ENCODE assay signal across 16 cellular contexts in the genomic region with DNA sequence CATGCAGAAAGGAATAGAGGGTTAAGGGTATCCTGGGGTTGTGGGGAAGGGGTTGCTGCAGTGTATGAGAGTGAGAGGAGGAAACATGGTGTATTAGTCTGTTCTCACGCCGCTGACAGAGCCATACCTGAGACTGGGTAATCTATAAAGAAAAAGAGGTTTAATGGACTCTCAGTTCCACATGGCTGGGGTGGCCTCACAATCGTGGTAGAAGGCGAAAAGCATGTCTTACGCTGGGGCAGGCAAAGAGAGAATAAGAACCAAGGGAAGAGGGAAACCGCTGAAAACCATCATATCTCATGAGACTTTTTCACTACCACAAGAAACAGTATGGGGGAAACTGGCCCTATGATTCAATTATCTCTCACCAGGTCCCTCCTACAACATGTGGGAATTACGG.
"Had no signal": no experiment of that assay in that cellular context is flagged by ENCODE, and none has a peak within 500 bp of the region (broad histone marks: within the 10 kb centered on the region; RNA-seq: fewer than 3 reads in every experiment).

No MANE protein-coding gene starts in this region.

- H3K27me3 Mint-ChIP-seq: activated CD4-positive, alpha-beta T cell treated with anti-CD3 and anti-CD28 coated beads, Interleukin-2, amount 10 ng/mL, durations not matched to agents 24 days and 14 days; activated naive CD4-positive, alpha-beta T cell treated with anti-CD3 and anti-CD28 coated beads, Interleukin-2, amount 10 ng/mL, durations not matched to agents 7 days and 5 days; central memory CD8-positive, alpha-beta T cell had no signal

- H3K9me3 Mint-ChIP-seq: activated CD4-positive, alpha-beta T cell treated with anti-CD3 and anti-CD28 coated beads, Interleukin-2, amount 10 ng/mL, durations not matched to agents 24 days and 14 days; activated naive CD4-positive, alpha-beta T cell treated with anti-CD3 and anti-CD28 coated beads, Interleukin-2, amount 10 ng/mL, durations not matched to agents 7 days and 5 days; activated T-cell treated with anti-CD3 and anti-CD28 coated beads, Interleukin-2, amount 50 U/mL, for 4 hours; central memory CD8-positive, alpha-beta T cell had no signal

- ATAC-seq: activated CD8-positive, alpha-beta T cell treated with anti-CD3 and anti-CD28 coated beads, Interleukin-2, amount 10 ng/mL, durations not matched to agents 7 days and 5 days; activated T-cell treated with anti-CD3 and anti-CD28 coated beads, Interleukin-2, amount 50 U/mL, for 4 hours; gastroesophageal sphincter; heart left ventricle; left lung; right cardiac atrium had no signal

- H3K36me3 ChIP-seq: colonic mucosa, heart left ventricle, left lung, tibial nerve had no signal

- DNase-seq: activated CD4-positive, alpha-beta T cell treated with anti-CD3 and anti-CD28 coated beads, Interleukin-2, amount 10 ng/mL, durations not matched to agents 24 days and 14 days; activated CD8-positive, alpha-beta T cell treated with anti-CD3 and anti-CD28 coated beads, Interleukin-2, amount 10 ng/mL, durations not matched to agents 7 days and 5 days; activated naive CD4-positive, alpha-beta T cell treated with anti-CD3 and anti-CD28 coated beads, Interleukin-2, amount 10 ng/mL, durations not matched to agents 7 days and 5 days; activated T-cell treated with anti-CD3 and anti-CD28 coated beads, Interleukin-2, amount 50 U/mL, for 4 hours; aorta; colonic mucosa; heart left ventricle; left lung; right cardiac atrium; stimulated activated CD4-positive, alpha-beta T cell treated with anti-CD3 and anti-CD28 coated beads, Interleukin-2, amount 100 ng/mL, for 24 hours; stimulated activated naive CD4-positive, alpha-beta T cell treated with Interleukin-2 at 50 U/mL for 16 hours; T-helper 1 cell; T-helper 9 cell had no signal

- H3K36me3 Mint-ChIP-seq: activated naive CD4-positive, alpha-beta T cell treated with anti-CD3 and anti-CD28 coated beads, Interleukin-2, amount 10 ng/mL, durations not matched to agents 7 days and 5 days had no signal

- H3K4me3 Mint-ChIP-seq: activated CD4-positive, alpha-beta T cell treated with anti-CD3 and anti-CD28 coated beads, Interleukin-2, amount 10 ng/mL, durations not matched to agents 24 days and 14 days; activated CD8-positive, alpha-beta T cell treated with anti-CD3 and anti-CD28 coated beads, Interleukin-2, amount 10 ng/mL, durations not matched to agents 7 days and 5 days; activated naive CD4-positive, alpha-beta T cell treated with anti-CD3 and anti-CD28 coated beads, Interleukin-2, amount 10 ng/mL, durations not matched to agents 7 days and 5 days; activated T-cell treated with anti-CD3 and anti-CD28 coated beads, Interleukin-2, amount 50 U/mL, for 4 hours; central memory CD8-positive, alpha-beta T cell had no signal

- H3K27me3 ChIP-seq: colonic mucosa, gastroesophageal sphincter, heart left ventricle, left lung, tibial nerve had no signal

- H3K4me1 ChIP-seq: colonic mucosa had no signal

- H3K27ac Mint-ChIP-seq: activated CD4-positive, alpha-beta T cell treated with anti-CD3 and anti-CD28 coated beads, Interleukin-2, amount 10 ng/mL, durations not matched to agents 24 days and 14 days; activated CD8-positive, alpha-beta T cell treated with anti-CD3 and anti-CD28 coated beads, Interleukin-2, amount 10 ng/mL, durations not matched to agents 7 days and 5 days; activated naive CD4-positive, alpha-beta T cell treated with anti-CD3 and anti-CD28 coated beads, Interleukin-2, amount 10 ng/mL, durations not matched to agents 7 days and 5 days had no signal

- H3K27ac ChIP-seq: colonic mucosa, gastroesophageal sphincter, heart left ventricle, left lung, tibial nerve had no signal

- H3K9me3 ChIP-seq: colonic mucosa, gastroesophageal sphincter, heart left ventricle, left lung, tibial nerve had no signal

- H3K4me3 ChIP-seq: colonic mucosa, gastroesophageal sphincter, heart left ventricle, left lung, tibial nerve had no signal
